1 cellular context compared by ENCODE assay signal in genomic region chr1:235783148-235783776, GRCh38.
TF ChIP-seq lines count a peak whose summit lies in the region.

No MANE protein-coding gene starts in this region.

TF ChIP-seq in WTC11, 78 proteins besides CTCF, POLR2A, EP300 and RAD21 (continued from another document):
- TF ChIP-seq AFF4 (CRISPR knock-in tag; IDR thresholded peaks at IDR 0.05; ENCODE audit: borderline replicate concordance) (no peak), MXD4 (CRISPR knock-in tag; IDR thresholded peaks at IDR 0.05; ENCODE audit: borderline replicate concordance) (no peak), RELA (CRISPR knock-in tag; IDR thresholded peaks at IDR 0.05; ENCODE audit: borderline replicate concordance) (no peak)
